ENCODE assay signal across 8 cellular contexts in the genomic region with DNA sequence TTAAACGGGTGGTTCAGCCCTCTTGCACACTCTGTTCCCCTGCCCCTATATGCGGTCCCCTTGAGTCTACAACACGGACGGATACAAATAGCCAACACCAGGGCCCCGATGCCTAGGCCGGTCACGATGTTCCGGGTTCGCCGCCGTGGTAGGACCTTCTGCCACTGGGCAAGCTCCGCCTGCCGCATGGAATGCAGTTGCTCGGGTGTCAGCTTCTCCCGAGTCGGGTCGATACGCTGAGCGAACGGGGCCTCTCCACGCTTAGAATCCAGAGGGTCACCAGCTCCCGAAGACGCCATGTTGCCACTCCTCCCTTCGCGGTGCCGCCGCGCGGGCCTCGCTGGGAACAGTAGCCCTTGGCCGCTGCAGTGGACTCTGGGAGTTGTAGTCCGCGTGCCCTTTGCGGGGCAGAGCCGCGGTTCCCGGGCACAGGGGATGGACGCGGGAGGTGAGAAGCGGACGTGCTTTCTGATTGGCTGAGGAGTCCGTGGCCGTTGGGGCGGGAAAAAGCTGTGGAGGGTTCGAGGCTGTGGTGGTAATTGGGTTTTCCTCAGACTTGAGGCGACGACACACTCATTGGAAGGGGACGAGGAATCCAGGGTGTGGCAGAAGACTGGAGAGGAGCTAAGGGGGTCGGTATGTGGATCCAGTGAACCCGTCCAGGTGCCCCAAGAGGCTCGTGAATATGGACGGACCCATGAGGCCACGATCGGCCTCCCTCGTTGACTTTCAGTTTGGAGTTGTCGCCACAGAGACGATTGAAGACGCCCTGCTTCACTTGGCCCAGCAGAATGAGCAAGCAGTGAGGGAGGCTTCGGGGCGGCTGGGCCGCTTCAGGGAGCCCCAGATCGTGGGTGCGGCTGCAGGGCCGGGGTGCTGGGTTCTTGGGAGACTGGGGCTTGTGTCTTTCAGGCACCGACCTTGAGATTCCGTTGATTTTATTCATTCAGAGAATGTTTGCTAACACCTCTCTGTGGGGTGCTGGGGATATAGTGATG. TPM values are rescaled to one million over a fixed set of nuclear protein-coding genes. Genes with fewer than 3 reads are reported as not detected.
DNase-seq lines count a peak whose midpoint lies in the region; ATAC-seq and TF ChIP-seq lines count a peak whose summit lies in the region.

A gene with protein sequence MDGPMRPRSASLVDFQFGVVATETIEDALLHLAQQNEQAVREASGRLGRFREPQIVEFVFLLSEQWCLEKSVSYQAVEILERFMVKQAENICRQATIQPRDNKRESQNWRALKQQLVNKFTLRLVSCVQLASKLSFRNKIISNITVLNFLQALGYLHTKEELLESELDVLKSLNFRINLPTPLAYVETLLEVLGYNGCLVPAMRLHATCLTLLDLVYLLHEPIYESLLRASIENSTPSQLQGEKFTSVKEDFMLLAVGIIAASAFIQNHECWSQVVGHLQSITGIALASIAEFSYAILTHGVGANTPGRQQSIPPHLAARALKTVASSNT (plus strand): TSS at position 479 of the 998 bp plus-strand sequence. CDS start 207 bp downstream, at position 686.
A gene with protein sequence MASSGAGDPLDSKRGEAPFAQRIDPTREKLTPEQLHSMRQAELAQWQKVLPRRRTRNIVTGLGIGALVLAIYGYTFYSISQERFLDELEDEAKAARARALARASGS (minus strand): TSS at position 322 of the 998 bp plus-strand sequence. CDS start 23 bp downstream, at position 299.

- TF ChIP-seq CTCF in ovary (IDR thresholded peaks at IDR 0.05), result peak in 1 of 3 donors; percentile 18

- peaks cover 10% of the 10 kb centered on the region for H3K4me1 ChIP-seq in ovary (ENCODE audit: insufficient read depth)
- H3K4me1 ChIP-seq in thymus (ENCODE audit: control insufficient read depth, insufficient read depth, low read length), result peaks cover 10% of the 10 kb centered on the region

- H3K4me3 ChIP-seq in ovary (peak within 1 kb of the TSS; percentile 85), thymus (ENCODE audit: low read length) (peak within 1 kb of the TSS; percentile 95)

- no peaks in the 10 kb centered on the region for H3K27me3 Mint-ChIP-seq in activated naive CD8-positive, alpha-beta T cell treated with anti-CD3 and anti-CD28 coated beads for 36 hours

- peak within 1 kb of the TSS; percentile 69 for H3K27ac Mint-ChIP-seq in activated naive CD8-positive, alpha-beta T cell treated with anti-CD3 and anti-CD28 coated beads for 36 hours

- DNase-seq in D341Med (ENCODE audit: low spot score), result peak; percentile 99
- peak; percentile 73 for DNase-seq in MV-4-11 (lab: John Stamatoyannopoulos, UW)
- peak; percentile 87 for DNase-seq in SKM-1 treated with dmso at 0.1 percent for 144 hours (lab: John Stamatoyannopoulos, UW; ENCODE audit: unreplicated experiment)
- peak; percentile 87 for DNase-seq in activated naive CD8-positive, alpha-beta T cell treated with anti-CD3 and anti-CD28 coated beads for 36 hours
- peak; percentile 92 for DNase-seq in Right ventricle myocardium superior
- peak; percentile 82 to 89 (median 86) for DNase-seq in ovary

- TF ChIP-seq EP300 in ovary (IDR thresholded peaks at IDR 0.05), result no peak

- H3K9me3 Mint-ChIP-seq in activated naive CD8-positive, alpha-beta T cell treated with anti-CD3 and anti-CD28 coated beads for 36 hours, result peaks cover 4% of the 10 kb centered on the region

- no peak for TF ChIP-seq POLR2A in ovary (IDR thresholded peaks at IDR 0.05)

- ATAC-seq in GM21528 (IDR thresholded peaks at IDR 0.05; ENCODE audit: low FRiP score, unreplicated experiment), result peak; percentile 70
- peak; percentile 98 for ATAC-seq in Right ventricle myocardium superior (ENCODE audit: poor library complexity)

- H3K4me3 Mint-ChIP-seq in activated naive CD8-positive, alpha-beta T cell treated with anti-CD3 and anti-CD28 coated beads for 36 hours, result peak within 1 kb of the TSS; percentile 90

- peaks cover 6% of the 10 kb centered on the region for H3K36me3 Mint-ChIP-seq in activated naive CD8-positive, alpha-beta T cell treated with anti-CD3 and anti-CD28 coated beads for 36 hours

- intact Hi-C loops in Right ventricle myocardium superior (cut with DNase I) (no loop called here), ovary (cut with DNase I) (no loop called here)

- H3K27me3 ChIP-seq in ovary (no peaks in the 10 kb centered on the region), thymus (ENCODE audit: control insufficient read depth, insufficient read depth) (no peaks in the 10 kb centered on the region)

- H3K36me3 ChIP-seq in ovary (no peaks in the 10 kb centered on the region), thymus (ENCODE audit: control insufficient read depth, insufficient read depth) (peaks cover 4% of the 10 kb centered on the region)

- H3K27ac ChIP-seq in ovary (peak within 1 kb of the TSS; percentile 32 to 62), thymus (ENCODE audit: low read depth) (peak within 1 kb of the TSS; percentile 43)

- H3K4me1 Mint-ChIP-seq in activated naive CD8-positive, alpha-beta T cell treated with anti-CD3 and anti-CD28 coated beads for 36 hours, result peaks cover 10% of the 10 kb centered on the region

- 24 to 27% (median 25%) methylated on average over 63 to 66 of the region's 66 CpGs for WGBS in ovary, 3 donors
- 29% methylated on average over 66 of the region's 66 CpGs for WGBS in thymus

- H3K9me3 ChIP-seq in ovary (no peaks in the 10 kb centered on the region), thymus (ENCODE audit: control insufficient read depth) (no peaks in the 10 kb centered on the region)

RNA-seq across cellular contexts. Expression of the first gene that starts in this region (rescaled TPM):
- total RNA-seq in activated naive CD8-positive, alpha-beta T cell treated with anti-CD3 and anti-CD28 coated beads for 36 hours, result not detected
- total RNA-seq in Right ventricle myocardium superior, result not detected
- under 1 TPM in 5 of 7 donors, not detected in 2; 0.30 to 0.79 (median 0.33) TPM for total RNA-seq in ovary
- polyA plus RNA-seq in ovary, result under 1 TPM; 0.22 to 0.36 TPM
- polyA plus RNA-seq in thymus, result 0.32 TPM

RNA-seq across cellular contexts. Expression of the second gene that starts in this region (rescaled TPM):
- total RNA-seq in activated naive CD8-positive, alpha-beta T cell treated with anti-CD3 and anti-CD28 coated beads for 36 hours, result 10 to 100 TPM; 42.0 to 42.2 TPM
- 67.2 TPM for total RNA-seq in Right ventricle myocardium superior
- 10 to 100 TPM; 49.1 to 78.2 (median 62.9) TPM for total RNA-seq in ovary
- 10 to 100 TPM; 77.6 to 80.0 TPM for polyA plus RNA-seq in ovary
- polyA plus RNA-seq in thymus, result 95.5 TPM

Comparison
In these comparisons a context has a peak if more than half of its experiments do, and no peak if none do; other contexts are left out.
1. Peak in every context shown above with its lines: DNase-seq, ATAC-seq, H3K4me3 ChIP-seq and H3K27ac ChIP-seq.